ENCODE assay signal across 19 cellular contexts in the genomic region with DNA sequence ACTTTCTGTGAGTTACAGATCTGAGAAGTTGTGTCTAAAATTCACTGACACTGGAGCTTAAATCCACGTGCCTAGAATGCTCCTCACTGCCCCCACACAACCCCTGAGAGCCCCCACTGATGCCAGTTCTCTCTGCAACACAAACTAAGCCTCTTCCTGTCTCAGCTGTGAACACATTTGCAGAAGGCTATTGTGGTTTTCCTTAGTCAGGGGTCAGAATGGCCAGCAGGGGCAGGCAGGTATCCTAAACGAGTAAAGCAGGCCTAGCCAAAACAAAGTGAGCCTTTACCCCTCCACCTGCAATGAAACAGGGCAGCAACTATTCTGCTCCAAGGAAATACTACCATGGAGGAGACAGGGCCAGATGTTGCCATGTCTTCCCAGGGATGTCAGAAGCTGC.
A peak's percentile ranks its signal among the peaks of the same experiment; 100 is the strongest.
DNase-seq lines count a peak whose midpoint lies in the region; ATAC-seq, FAIRE-seq and TF ChIP-seq lines count a peak whose summit lies in the region.
"Had no signal": no experiment of that assay in that cellular context is flagged by ENCODE, and none has a peak within 500 bp of the region (broad histone marks: within the 10 kb centered on the region; RNA-seq: fewer than 3 reads in every experiment).

No MANE protein-coding gene starts in this region.

- ATAC-seq in HG03064 (IDR thresholded peaks at IDR 0.05; ENCODE audit: low read depth, unreplicated experiment) (peak; percentile 72), GM18907 (IDR thresholded peaks at IDR 0.05; ENCODE audit: unreplicated experiment) (no peak), HG03039 (IDR thresholded peaks at IDR 0.05; ENCODE audit: unreplicated experiment) (no peak)
- ATAC-seq: left cardiac atrium had no signal

- no peak for FAIRE-seq in urothelium cell line (lab: Jason Lieb, UNC)

- intact Hi-C loops in head of caudate nucleus (cut with DNase I) = no loop called here

- no peak overlapping the region for H3K4me3 Mint-ChIP-seq in neural crest cell
- H3K4me3 Mint-ChIP-seq: activated T-helper 1 cell treated with anti-CD3 and anti-CD28 coated beads, Interleukin-12 subunit alpha, Interleukin-12 subunit beta, Interleukin-2, Interleukin-4 antibody, amounts not matched to agents 30 ng/mL and 10 ng/mL and 1 ng/mL, durations not matched to agents 14 hours and 24 hours and 36 hours; CD4-positive, CD25-positive, alpha-beta regulatory T cell; naive B cell had no signal

- no peak overlapping the region for H3K27ac Mint-ChIP-seq in neural crest cell (ENCODE audit: unreplicated experiment)
- H3K27ac Mint-ChIP-seq: activated T-helper 1 cell treated with anti-CD3 and anti-CD28 coated beads, Interleukin-12 subunit alpha, Interleukin-12 subunit beta, Interleukin-2, Interleukin-4 antibody, amounts not matched to agents 30 ng/mL and 10 ng/mL and 1 ng/mL, durations not matched to agents 14 hours and 24 hours and 36 hours; CD4-positive, CD25-positive, alpha-beta regulatory T cell had no signal

- no peaks in the 10 kb centered on the region for H3K27me3 Mint-ChIP-seq in neural crest cell (ENCODE audit: low read depth)
- H3K27me3 Mint-ChIP-seq: CD4-positive, CD25-positive, alpha-beta regulatory T cell; naive B cell had no signal

- peak; percentile 11 for TF ChIP-seq CTCF in GM13976 (IDR thresholded peaks at IDR 0.05; ENCODE audit: borderline replicate concordance, control extremely low read depth, extremely low read depth, insufficient read depth, missing control alignments)
- peak; percentile 77 for TF ChIP-seq CTCF in VCaP (conservative IDR thresholded peaks at IDR 0.05)
- peak; percentile 39 for TF ChIP-seq CTCF in neural crest cell (conservative IDR thresholded peaks at IDR 0.05)

- peaks cover 6% of the 10 kb centered on the region for H3K9me3 Mint-ChIP-seq in neural crest cell
- H3K9me3 Mint-ChIP-seq: activated T-helper 1 cell treated with anti-CD3 and anti-CD28 coated beads, Interleukin-12 subunit alpha, Interleukin-12 subunit beta, Interleukin-2, Interleukin-4 antibody, amounts not matched to agents 30 ng/mL and 10 ng/mL and 1 ng/mL, durations not matched to agents 14 hours and 24 hours and 36 hours had no signal

- in situ Hi-C loops in GM13976 (cut with MboI; ENCODE audit: low sequenced_read_pairs, unreplicated experiment) = no loop called here

- peaks cover 7% of the 10 kb centered on the region for H3K4me1 Mint-ChIP-seq in neural crest cell
- H3K4me1 Mint-ChIP-seq: CD4-positive, CD25-positive, alpha-beta regulatory T cell; naive B cell had no signal

- DNase-seq in GM13976 (ENCODE audit: low spot score) = peak; percentile 17
- DNase-seq in neural crest cell (ENCODE audit: low read depth, low spot score) = no peak
- no peak for DNase-seq in head of caudate nucleus
- DNase-seq in urothelium cell line (ENCODE audit: low spot score) = no peak
- DNase-seq: anterior cingulate cortex; CD4-positive, CD25-positive, alpha-beta regulatory T cell; dermis blood vessel endothelial cell; foreskin fibroblast; left cardiac atrium; MG63; naive B cell; NCI-H510A treated with DMSO at 0.1 percent for 48 hours; SHP77 treated with DMSO at 0.1 percent for 48 hours had no signal

- H3K36me3 Mint-ChIP-seq in neural crest cell (ENCODE audit: low read depth) = no peaks in the 10 kb centered on the region
- H3K36me3 Mint-ChIP-seq: CD4-positive, CD25-positive, alpha-beta regulatory T cell; naive B cell had no signal

- H3K27ac ChIP-seq in VCaP = no peak overlapping the region; the same call in 1 of the 2 replicates
- H3K27ac ChIP-seq: HL-60 had no signal

Comparison
In these comparisons a context has a peak if more than half of its experiments do, and no peak if none do; other contexts are left out.
1. CTCF ChIP-seq: peak in every context shown above with its lines; median percentile 77 in VCaP; 39 in neural crest cell; 11 in GM13976.